ENCODE assay signal across 11 cellular contexts in genomic region chr11:279040-279965, GRCh38. TPM values are rescaled to one million over a fixed set of nuclear protein-coding genes. Genes with fewer than 3 reads are reported as not detected.
DNase-seq lines count a peak whose midpoint lies in the region; ATAC-seq, FAIRE-seq and TF ChIP-seq lines count a peak whose summit lies in the region.
"Had no signal": no experiment of that assay in that cellular context is flagged by ENCODE, and none has a peak within 500 bp of the region (broad histone marks: within the 10 kb centered on the region; RNA-seq: fewer than 3 reads in every experiment).

No MANE protein-coding gene starts in this region.

- DNase-seq in CD4-positive, alpha-beta memory T cell: peak in 1 of 5 donors; percentile 22
- DNase-seq in T-cell (peak in 1 of 34 experiments; percentile 27), endothelial cell of umbilical vein (ENCODE audit: low read depth, low spot score) (no peak), pancreas (peak in 5 of 6 donors; percentile 11 to 82 (median 41)), NCI-H2081 treated with DMSO at 0.1 percent for 48 hours (lab: John Stamatoyannopoulos, UW) (no peak)
- no peak for DNase-seq in activated CD4-positive, CD25-positive, alpha-beta regulatory T cell (lab: John Stamatoyannopoulos, UW)
- DNase-seq: DND-41, islet precursor cell had no signal

- H3K9ac ChIP-seq in endothelial cell of umbilical vein (replicated peaks; ENCODE audit: extremely low read depth, insufficient read depth, low read length): no peak overlapping the region

- intact Hi-C loops in CD4-positive, alpha-beta memory T cell (cut with micrococcal nuclease): loop anchor here (1.0 kb wide), 1 partner anchor 10 kb away; no protein-coding TSS in a partner anchor
- intact Hi-C loops in endothelial cell of umbilical vein (cut with micrococcal nuclease) (no loop called here), pancreas (cut with DNase I) (no loop called here)

- no peaks in the 10 kb centered on the region for H3K27me3 ChIP-seq in CD4-positive, alpha-beta memory T cell (ENCODE audit: insufficient read depth, low read length)
- peaks cover 48 to 64% of the 10 kb centered on the region in 2 experiments for H3K27me3 ChIP-seq in endothelial cell of umbilical vein (ENCODE audit: control insufficient read depth in 2 of 2, insufficient read depth in 2 of 2, low read length in 2 of 2)
- peaks cover 0 to 32% (median 14%) of the 10 kb centered on the region in 4 donors for H3K27me3 ChIP-seq in pancreas

- H3K27ac Mint-ChIP-seq in CD4-positive, alpha-beta memory T cell: peak overlapping the region in 3 of 7 donors; percentile 80 to 91 (median 86)
- H3K27ac Mint-ChIP-seq in T-cell: peak overlapping the region in 1 of 2 donors; percentile 79

- H3K27ac ChIP-seq in CD4-positive, alpha-beta memory T cell (ENCODE audit: low read depth, low read length): no peak overlapping the region
- H3K27ac ChIP-seq in endothelial cell of umbilical vein (ENCODE audit: insufficient read depth, low read depth, low read length) (no peak overlapping the region), pancreas (no peak overlapping the region)
- H3K27ac ChIP-seq: tibial artery had no signal

- H3K27me3 Mint-ChIP-seq in CD4-positive, alpha-beta memory T cell: no peaks in the 10 kb centered on the region
- H3K27me3 Mint-ChIP-seq in T-cell: peaks cover 0 to 16% of the 10 kb centered on the region in 2 donors

- peaks cover 60% of the 10 kb centered on the region for H3K4me1 ChIP-seq in CD4-positive, alpha-beta memory T cell (ENCODE audit: insufficient read depth, low read length)
- H3K4me1 ChIP-seq in endothelial cell of umbilical vein (ENCODE audit: control insufficient read depth, extremely low read depth, insufficient read depth, low read length) (no peaks in the 10 kb centered on the region), pancreas (peaks cover 0 to 20% (median 0%) of the 10 kb centered on the region in 3 donors)

- FAIRE-seq in endothelial cell of umbilical vein (lab: Jason Lieb, UNC) (no peak), pancreas (lab: Jason Lieb, UNC) (no peak)

- no peaks in the 10 kb centered on the region for H4K20me1 ChIP-seq in endothelial cell of umbilical vein (replicated peaks; ENCODE audit: control insufficient read depth, extremely low read depth, insufficient read depth, low read length)

- 18 to 20% methylated on average over 55 to 97 of the region's 97 CpGs for WGBS in pancreas, 2 donors

- peaks cover 26 to 30% of the 10 kb centered on the region in 2 donors for H3K36me3 Mint-ChIP-seq in CD4-positive, alpha-beta memory T cell
- no peaks in the 10 kb centered on the region for H3K36me3 Mint-ChIP-seq in T-cell

- H3K4me2 ChIP-seq in endothelial cell of umbilical vein (ENCODE audit: insufficient read depth, low read length): no peak overlapping the region

- peaks cover 0 to 9% (median 2%) of the 10 kb centered on the region in 8 donors for H3K9me3 Mint-ChIP-seq in CD4-positive, alpha-beta memory T cell
- H3K9me3 Mint-ChIP-seq in T-cell: peaks cover 0 to 9% (median 0%) of the 10 kb centered on the region in 3 donors

- no peak overlapping the region for H2AFZ ChIP-seq in endothelial cell of umbilical vein (ENCODE audit: low read depth, low read length)

- peak; percentile 23 to 42 (median 31) for ATAC-seq in T-cell (replicated peaks in 1 of 4)
- ATAC-seq in pancreas: peak in 2 of 4 donors; percentile 1 to 14
- ATAC-seq in GM18858 (IDR thresholded peaks at IDR 0.05; ENCODE audit: unreplicated experiment): no peak
- no peak for ATAC-seq in GM21619 (IDR thresholded peaks at IDR 0.05; ENCODE audit: unreplicated experiment)

- no peaks in the 10 kb centered on the region for H3K79me2 ChIP-seq in endothelial cell of umbilical vein (ENCODE audit: control insufficient read depth, insufficient read depth, low read length)

- POLR2A ChIA-PET in CD4-positive, alpha-beta memory T cell (lab: Charles Lee; ENCODE audit: partially characterized antibody): interaction anchor here (0.7 to 14.3 kb wide), 18 partner anchors 9 to 227 kb away, joined by 3 to 549 read pairs (median 12); partner anchors contain the start of genes BET1L, IFITM1, PGGHG and PSMD13
- POLR2A ChIA-PET in T-cell (lab: Charles Lee) (interaction anchor here in 1 of 2 donors (0.6 kb wide), 1 partner anchor 33 kb away, joined by 9 read pairs; no protein-coding TSS in a partner anchor), endothelial cell of umbilical vein (lab: Charles Lee) (no interaction called here)

- TF ChIP-seq CTCF in endothelial cell of umbilical vein (IDR thresholded peaks at IDR 0.05; ENCODE audit: extremely low read depth in 1 of 2, insufficient read depth in 1 of 2, low read depth in 1 of 2, low read length in 2 of 2) (no peak), pancreas (IDR thresholded peaks at IDR 0.05) (no peak)

- H3K9me1 ChIP-seq in endothelial cell of umbilical vein (replicated peaks; ENCODE audit: control insufficient read depth, extremely low read depth, insufficient read depth, low read length): no peaks in the 10 kb centered on the region

- dilution Hi-C loops in endothelial cell of umbilical vein (cut with MboI; ENCODE audit: extremely low pct_ligation_motif_present, low sequenced_read_pairs): no loop called here

- BruUV-seq in endothelial cell of umbilical vein (replicated peaks; lab: Mats Ljungman, UMichigan): no TSS peak

- no peak for TF ChIP-seq POLR2A in endothelial cell of umbilical vein (IDR thresholded peaks at IDR 0.05; ENCODE audit: low read depth, low read length)

- H3K4me3 ChIP-seq in CD4-positive, alpha-beta memory T cell (ENCODE audit: low read length in 2 of 2): peak overlapping the region in 1 of 2 donors; percentile 59
- H3K4me3 ChIP-seq in endothelial cell of umbilical vein (replicated peaks in 1 of 3; ENCODE audit: insufficient read depth in 1 of 3, low read depth in 1 of 3, low read length in 3 of 3) (no peak overlapping the region), pancreas (peak overlapping the region in 2 of 4 donors; percentile 20 to 41)

- H3K36me3 ChIP-seq in CD4-positive, alpha-beta memory T cell (ENCODE audit: insufficient read depth, low read length): no peaks in the 10 kb centered on the region
- no peaks in the 10 kb centered on the region for H3K36me3 ChIP-seq in endothelial cell of umbilical vein (ENCODE audit: control insufficient read depth in 2 of 2, extremely low read depth in 1 of 2, insufficient read depth in 2 of 2, low read length in 2 of 2)
- no peaks in the 10 kb centered on the region for H3K36me3 ChIP-seq in pancreas
- H3K36me3 ChIP-seq: tibial artery had no signal

- peak overlapping the region; percentile 77 to 89 (median 82) for H3K4me3 Mint-ChIP-seq in CD4-positive, alpha-beta memory T cell
- H3K4me3 Mint-ChIP-seq in T-cell: peak overlapping the region; percentile 76 to 91 (median 76)

- no peaks in the 10 kb centered on the region for H3K9me3 ChIP-seq in CD4-positive, alpha-beta memory T cell (ENCODE audit: control insufficient read depth in 1 of 2, low read length in 2 of 2)
- H3K9me3 ChIP-seq in endothelial cell of umbilical vein (replicated peaks; ENCODE audit: control insufficient read depth, insufficient read depth, low read length): no peaks in the 10 kb centered on the region
- no peaks in the 10 kb centered on the region for H3K9me3 ChIP-seq in pancreas
- H3K9me3 ChIP-seq: tibial artery had no signal

- H3K4me1 Mint-ChIP-seq in CD4-positive, alpha-beta memory T cell: peaks cover 30 to 63% (median 47%) of the 10 kb centered on the region in 4 donors
- H3K4me1 Mint-ChIP-seq in T-cell: peaks cover 43 to 59% (median 55%) of the 10 kb centered on the region in 3 donors

- CTCF ChIA-PET in CD4-positive, alpha-beta memory T cell (lab: Charles Lee; ENCODE audit: partially characterized antibody): interaction anchor here (0.9 to 8.4 kb wide), 8 partner anchors 12 to 75 kb away, joined by 3 to 81 read pairs (median 6); no protein-coding TSS in a partner anchor
- CTCF ChIA-PET in T-cell (lab: Charles Lee) (interaction anchor here (1.0 kb wide), 2 partner anchors 28 to 29 kb away, joined by 5 read pairs; no protein-coding TSS in a partner anchor), endothelial cell of umbilical vein (lab: Charles Lee) (interaction anchor here (1.4 to 1.5 kb wide), 2 partner anchors 29 kb away, joined by 4 to 5 read pairs; no protein-coding TSS in a partner anchor)

RNA-seq across cellular contexts. Expression of gene NLRP6, which starts 1.1 kb away (rescaled TPM):
- total RNA-seq in CD4-positive, alpha-beta memory T cell: 10 to 100 TPM; 25.9 to 26.3 TPM
- 10 to 100 TPM in 1 of 2 donors, 1 to 10 TPM in 1; 1.4 to 10.8 TPM for polyA plus RNA-seq in CD4-positive, alpha-beta memory T cell
- 10 to 100 TPM in 3 of 5 donors, 1 to 10 TPM in 2; 6.7 to 27.7 (median 20.9) TPM for total RNA-seq in T-cell
- not detected in 2 replicates for total RNA-seq in endothelial cell of umbilical vein
- not detected in 2 replicates for polyA plus RNA-seq in endothelial cell of umbilical vein
- not detected in 2 replicates for polyA plus RNA-seq in endothelial cell of umbilical vein (2011; cell fraction: cytosol; rRNA removed)
- not detected in 2 replicates for polyA plus RNA-seq in endothelial cell of umbilical vein (2011; cell fraction: nucleus; rRNA removed)
- not detected in 2 replicates for polyA plus RNA-seq in endothelial cell of umbilical vein (2012)
- polyA minus RNA-seq in endothelial cell of umbilical vein: not detected in 2 replicates
- polyA minus RNA-seq in endothelial cell of umbilical vein (2011; cell fraction: cytosol; rRNA and poly(A)+ RNA removed): not detected
- not detected in 2 replicates for polyA minus RNA-seq in endothelial cell of umbilical vein (2011; cell fraction: nucleus; rRNA and poly(A)+ RNA removed)
- total RNA-seq in pancreas: under 1 TPM in 4 of 6 donors, not detected in 2; 0.19 to 0.23 (median 0.20) TPM
- under 1 TPM; 0.05 to 0.08 TPM for polyA plus RNA-seq in pancreas

RNA-seq across cellular contexts. Expression of gene PGGHG, which starts 9.6 kb away (rescaled TPM):
- 100 to 1,000 TPM; 304 TPM for total RNA-seq in CD4-positive, alpha-beta memory T cell
- polyA plus RNA-seq in CD4-positive, alpha-beta memory T cell: 1 to 10 TPM; 3.0 to 5.6 TPM
- total RNA-seq in T-cell (100 to 1,000 TPM; 252 to 818 (median 459) TPM), endothelial cell of umbilical vein (42.4 and 48.1 TPM in 2 replicates), pancreas (100 to 1,000 TPM in 4 of 6 donors, 10 to 100 TPM in 1, 1 to 10 TPM in 1; 8.9 to 534 (median 198) TPM)
- polyA plus RNA-seq in endothelial cell of umbilical vein (31.6 and 37.9 TPM in 2 replicates), pancreas (1,000 to 10,000 TPM; 1,516 to 4,700 TPM)
- 6.3 and 10.3 TPM in 2 replicates for polyA plus RNA-seq in endothelial cell of umbilical vein (2011; cell fraction: cytosol; rRNA removed)
- 302 and 379 TPM in 2 replicates for polyA plus RNA-seq in endothelial cell of umbilical vein (2011; cell fraction: nucleus; rRNA removed)
- 14.3 and 31.3 TPM in 2 replicates for polyA plus RNA-seq in endothelial cell of umbilical vein (2012)
- polyA minus RNA-seq in endothelial cell of umbilical vein: 12.9 and 13.3 TPM in 2 replicates
- 0.61 TPM for polyA minus RNA-seq in endothelial cell of umbilical vein (2011; cell fraction: cytosol; rRNA and poly(A)+ RNA removed)
- 19.8 and 36.7 TPM in 2 replicates for polyA minus RNA-seq in endothelial cell of umbilical vein (2011; cell fraction: nucleus; rRNA and poly(A)+ RNA removed)

RNA-seq across cellular contexts. Expression of gene IFITM5, which starts 20.0 kb away (rescaled TPM):
- total RNA-seq in CD4-positive, alpha-beta memory T cell: not detected
- not detected for polyA plus RNA-seq in CD4-positive, alpha-beta memory T cell
- total RNA-seq in T-cell: not detected
- total RNA-seq in endothelial cell of umbilical vein: not detected in 2 replicates
- polyA plus RNA-seq in endothelial cell of umbilical vein: not detected in 2 replicates
- not detected in 2 replicates for polyA plus RNA-seq in endothelial cell of umbilical vein (2011; cell fraction: cytosol; rRNA removed)
- polyA plus RNA-seq in endothelial cell of umbilical vein (2011; cell fraction: nucleus; rRNA removed): not detected in 2 replicates
- not detected in 2 replicates for polyA plus RNA-seq in endothelial cell of umbilical vein (2012)
- not detected in 2 replicates for polyA minus RNA-seq in endothelial cell of umbilical vein
- not detected for polyA minus RNA-seq in endothelial cell of umbilical vein (2011; cell fraction: cytosol; rRNA and poly(A)+ RNA removed)
- not detected in 2 replicates for polyA minus RNA-seq in endothelial cell of umbilical vein (2011; cell fraction: nucleus; rRNA and poly(A)+ RNA removed)
- total RNA-seq in pancreas: not detected
- 1 to 10 TPM in 1 of 2 donors, under 1 TPM in 1; 0.56 to 1.2 TPM for polyA plus RNA-seq in pancreas

RNA-seq across cellular contexts. Expression of gene IFITM2, which starts 28.3 kb away (rescaled TPM):
- total RNA-seq in CD4-positive, alpha-beta memory T cell: 100 to 1,000 TPM; 202 to 203 TPM
- polyA plus RNA-seq in CD4-positive, alpha-beta memory T cell: 1,000 to 10,000 TPM; 2,491 to 3,716 TPM
- total RNA-seq in T-cell (100 to 1,000 TPM; 276 to 654 (median 359) TPM), endothelial cell of umbilical vein (219 and 263 TPM in 2 replicates), pancreas (100 to 1,000 TPM in 2 of 6 donors, 10 to 100 TPM in 4; 32.1 to 120 (median 63.6) TPM)
- polyA plus RNA-seq in endothelial cell of umbilical vein (1,135 and 1,428 TPM in 2 replicates), pancreas (100 to 1,000 TPM; 169 to 182 TPM)
- polyA plus RNA-seq in endothelial cell of umbilical vein (2011; cell fraction: cytosol; rRNA removed): 681 and 696 TPM in 2 replicates
- 144 and 187 TPM in 2 replicates for polyA plus RNA-seq in endothelial cell of umbilical vein (2011; cell fraction: nucleus; rRNA removed)
- polyA plus RNA-seq in endothelial cell of umbilical vein (2012): 576 and 617 TPM in 2 replicates
- 371 and 437 TPM in 2 replicates for polyA minus RNA-seq in endothelial cell of umbilical vein
- 132 TPM for polyA minus RNA-seq in endothelial cell of umbilical vein (2011; cell fraction: cytosol; rRNA and poly(A)+ RNA removed)
- polyA minus RNA-seq in endothelial cell of umbilical vein (2011; cell fraction: nucleus; rRNA and poly(A)+ RNA removed): 35.2 and 49.4 TPM in 2 replicates

RNA-seq across cellular contexts. Expression of gene IFITM1, which starts 34.5 kb away (rescaled TPM):
- 100 to 1,000 TPM; 119 to 121 TPM for total RNA-seq in CD4-positive, alpha-beta memory T cell
- 1,000 to 10,000 TPM; 2,073 to 2,173 TPM for polyA plus RNA-seq in CD4-positive, alpha-beta memory T cell
- total RNA-seq in T-cell (100 to 1,000 TPM; 201 to 427 (median 243) TPM), endothelial cell of umbilical vein (4.0 and 11.5 TPM in 2 replicates), pancreas (10 to 100 TPM in 5 of 6 donors, 1 to 10 TPM in 1; 10.0 to 45.2 (median 18.9) TPM)
- polyA plus RNA-seq in endothelial cell of umbilical vein (24.6 and 34.1 TPM in 2 replicates), pancreas (10 to 100 TPM; 40.7 to 54.5 TPM)
- polyA plus RNA-seq in endothelial cell of umbilical vein (2011; cell fraction: cytosol; rRNA removed): 16.0 and 16.3 TPM in 2 replicates
- 3.6 and 5.7 TPM in 2 replicates for polyA plus RNA-seq in endothelial cell of umbilical vein (2011; cell fraction: nucleus; rRNA removed)
- polyA plus RNA-seq in endothelial cell of umbilical vein (2012): 4.2 and 10.0 TPM in 2 replicates
- polyA minus RNA-seq in endothelial cell of umbilical vein: 29.1 and 50.9 TPM in 2 replicates
- polyA minus RNA-seq in endothelial cell of umbilical vein (2011; cell fraction: cytosol; rRNA and poly(A)+ RNA removed): 128 TPM
- polyA minus RNA-seq in endothelial cell of umbilical vein (2011; cell fraction: nucleus; rRNA and poly(A)+ RNA removed): 0.72 and 3.4 TPM in 2 replicates

Comparison
In these comparisons a context has a peak if more than half of its experiments do, and no peak if none do; other contexts are left out.
1. DNase-seq: peak in pancreas (5 of 6); none in endothelial cell of umbilical vein (single experiment), NCI-H2081 treated with DMSO at 0.1 percent for 48 hours (single experiment) and activated CD4-positive, CD25-positive, alpha-beta regulatory T cell (0 of 4).
2. ATAC-seq: peak in T-cell (4 of 4); none in GM18858 (single experiment) and GM21619 (single experiment).